Comparison of ENCODE assay signal across 9 cellular contexts in the genomic region with DNA sequence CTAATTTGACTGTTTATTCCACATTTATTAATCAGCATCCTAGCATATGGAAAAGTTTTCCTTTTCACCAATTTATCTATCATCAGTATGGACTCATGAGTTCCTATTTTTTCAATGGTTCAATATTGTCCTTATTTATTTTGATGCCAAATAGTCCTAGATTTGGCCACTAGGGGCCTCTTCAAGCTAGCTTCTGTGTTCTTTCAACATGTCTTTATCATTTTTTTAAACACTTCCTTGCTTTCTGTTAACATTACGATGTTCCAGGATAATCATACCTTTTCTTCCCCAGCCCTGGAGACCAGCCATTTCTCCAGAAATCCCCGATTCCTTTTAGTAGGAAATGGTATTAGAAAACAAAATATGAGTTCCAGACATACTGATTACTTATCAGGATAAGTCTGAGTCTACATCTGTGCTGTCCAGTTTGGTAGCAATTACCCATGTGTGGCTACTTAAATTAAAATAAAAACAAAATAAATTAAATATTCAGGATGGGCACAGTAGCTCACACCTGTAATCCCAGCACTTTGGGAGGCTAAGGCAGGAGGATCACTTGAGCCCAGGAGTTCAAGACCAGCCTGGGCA.
A peak's percentile ranks its signal among the peaks of the same experiment; 100 is the strongest.
DNase-seq lines count a peak whose midpoint lies in the region; ATAC-seq and TF ChIP-seq lines count a peak whose summit lies in the region.
"Had no signal": no experiment of that assay in that cellular context is flagged by ENCODE, and none has a peak within 500 bp of the region (broad histone marks: within the 10 kb centered on the region; RNA-seq: fewer than 3 reads in every experiment).

No MANE protein-coding gene starts in this region.

- H3K4me3 Mint-ChIP-seq in neural crest cell, result no peak overlapping the region
- no peak overlapping the region for H3K4me3 Mint-ChIP-seq in activated T-cell treated with anti-CD3 and anti-CD28 coated beads, Interleukin-2, amount 50 U/mL, for 4 hours
- H3K4me3 Mint-ChIP-seq: IgD-negative memory B cell had no signal

- DNase-seq in AG10803 (ENCODE audit: low read depth), result peak; percentile 61
- DNase-seq in NCI-H2227 (lab: John Stamatoyannopoulos, UW; ENCODE audit: unreplicated experiment), result peak; percentile 66
- DNase-seq in coronary artery (ENCODE audit: low spot score), result no peak
- DNase-seq in neural crest cell (ENCODE audit: low read depth, low spot score), result no peak
- no peak for DNase-seq in activated T-cell treated with anti-CD3 and anti-CD28 coated beads, Interleukin-2, amount 50 U/mL, for 4 hours
- DNase-seq in activated naive CD4-positive, alpha-beta T cell (lab: John Stamatoyannopoulos, UW), result no peak

- ATAC-seq in GM18508 (IDR thresholded peaks at IDR 0.05; ENCODE audit: insufficient read depth, unreplicated experiment) (peak; percentile 79), HG02885 (IDR thresholded peaks at IDR 0.05; ENCODE audit: poor library complexity, unreplicated experiment) (peak; percentile 83)
- no peak for ATAC-seq in activated T-cell treated with anti-CD3 and anti-CD28 coated beads, Interleukin-2, amount 50 U/mL, for 4 hours

- H3K27ac Mint-ChIP-seq in neural crest cell (ENCODE audit: unreplicated experiment), result no peak overlapping the region
- H3K27ac Mint-ChIP-seq: IgD-negative memory B cell had no signal

- no peaks in the 10 kb centered on the region for H3K36me3 Mint-ChIP-seq in neural crest cell (ENCODE audit: low read depth)
- H3K36me3 Mint-ChIP-seq in activated T-cell treated with anti-CD3 and anti-CD28 coated beads, Interleukin-2, amount 50 U/mL, for 4 hours (ENCODE audit: insufficient read depth), result peaks cover 3% of the 10 kb centered on the region

- H3K9me3 Mint-ChIP-seq in neural crest cell, result no peaks in the 10 kb centered on the region
- H3K9me3 Mint-ChIP-seq in activated T-cell treated with anti-CD3 and anti-CD28 coated beads, Interleukin-2, amount 50 U/mL, for 4 hours, result no peaks in the 10 kb centered on the region
- H3K9me3 Mint-ChIP-seq: IgD-negative memory B cell had no signal

- TF ChIP-seq CTCF in AG10803 (conservative IDR thresholded peaks at IDR 0.05; ENCODE audit: low read length), result peak; percentile 80
- TF ChIP-seq CTCF in coronary artery (IDR thresholded peaks at IDR 0.05), result peak; percentile 38
- TF ChIP-seq CTCF in neural crest cell (conservative IDR thresholded peaks at IDR 0.05), result peak; percentile 70

- no peaks in the 10 kb centered on the region for H3K27me3 Mint-ChIP-seq in neural crest cell (ENCODE audit: low read depth)
- no peaks in the 10 kb centered on the region for H3K27me3 Mint-ChIP-seq in activated T-cell treated with anti-CD3 and anti-CD28 coated beads, Interleukin-2, amount 50 U/mL, for 4 hours (ENCODE audit: low read depth)
- H3K27me3 Mint-ChIP-seq: IgD-negative memory B cell had no signal

- no peaks in the 10 kb centered on the region for H3K4me1 Mint-ChIP-seq in neural crest cell
- H3K4me1 Mint-ChIP-seq in activated T-cell treated with anti-CD3 and anti-CD28 coated beads, Interleukin-2, amount 50 U/mL, for 4 hours (ENCODE audit: low read depth), result no peaks in the 10 kb centered on the region
- H3K4me1 Mint-ChIP-seq: IgD-negative memory B cell had no signal

- H3K4me3 ChIP-seq in AG10803 (ENCODE audit: low read length), result no peak overlapping the region
- no peak overlapping the region for H3K4me3 ChIP-seq in coronary artery

- H3K27ac ChIP-seq in coronary artery, result no peak overlapping the region

Comparison
In these comparisons a context has a peak if more than half of its experiments do, and no peak if none do; other contexts are left out.
1. DNase-seq: peak in AG10803 (single experiment) and NCI-H2227 (single experiment); none in coronary artery (single experiment), neural crest cell (single experiment), activated T-cell treated with anti-CD3 and anti-CD28 coated beads, Interleukin-2, amount 50 U/mL, for 4 hours (single experiment) and activated naive CD4-positive, alpha-beta T cell (0 of 4).
2. ATAC-seq: peak in GM18508 (single experiment) and HG02885 (single experiment); none in activated T-cell treated with anti-CD3 and anti-CD28 coated beads, Interleukin-2, amount 50 U/mL, for 4 hours (0 of 2).
3. Peak in every context shown above with its lines, with median percentiles within 50 percentile points of each other: CTCF ChIP-seq.